ENCODE assay signal across 17 cellular contexts in the genomic region with DNA sequence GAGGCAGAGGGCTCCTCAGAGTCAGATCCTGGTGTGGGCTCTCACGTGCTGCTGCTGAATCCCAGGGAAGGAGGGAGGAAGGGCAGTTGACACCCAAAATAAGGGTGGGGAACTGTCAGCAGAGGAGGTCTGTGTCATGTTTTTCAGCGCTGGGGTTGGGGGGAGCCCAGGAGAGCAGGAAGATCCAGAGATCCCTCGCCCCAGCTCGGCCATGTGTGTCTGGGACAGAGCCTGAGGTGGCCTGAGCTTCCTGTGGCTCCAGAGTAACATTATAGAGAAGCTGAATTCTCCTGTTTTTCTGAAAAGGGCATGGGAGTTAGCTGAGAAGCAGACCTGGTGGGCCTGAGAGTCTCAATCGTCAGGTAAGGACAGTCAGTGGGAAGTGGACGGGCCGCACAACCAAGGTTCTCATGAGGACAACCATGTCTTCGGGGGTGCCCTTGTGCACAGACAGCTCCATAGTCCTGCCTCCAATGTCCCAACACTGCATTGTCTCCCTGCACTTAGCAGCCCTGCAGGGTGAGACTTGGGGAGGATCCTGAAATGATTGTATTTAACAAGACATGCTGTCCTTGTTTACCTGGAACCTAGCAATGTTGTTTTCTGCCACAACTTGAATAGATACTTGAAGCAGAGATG. TPM values are rescaled to one million over a fixed set of nuclear protein-coding genes. Genes with fewer than 3 reads are reported as not detected.
DNase-seq lines count a peak whose midpoint lies in the region; ATAC-seq, FAIRE-seq and TF ChIP-seq lines count a peak whose summit lies in the region.
"Had no signal": no experiment of that assay in that cellular context is flagged by ENCODE, and none has a peak within 500 bp of the region (broad histone marks: within the 10 kb centered on the region; RNA-seq: fewer than 3 reads in every experiment).

No MANE protein-coding gene starts in this region.

- no peaks in the 10 kb centered on the region for H3K9me1 ChIP-seq in endothelial cell of umbilical vein (replicated peaks; ENCODE audit: control insufficient read depth, extremely low read depth, insufficient read depth, low read length)

- H3K4me2 ChIP-seq in endothelial cell of umbilical vein (ENCODE audit: insufficient read depth, low read length), result no peak overlapping the region

- H3K9me3 Mint-ChIP-seq in stimulated activated naive B cell treated with anti-CD40 and anti-IgM and Interleukin-4, amounts not matched to agents 10 μg/mL and 1 μg/mL and 100 μg/mL, for 72 hours, result no peaks in the 10 kb centered on the region
- H3K9me3 Mint-ChIP-seq: activated naive CD8-positive, alpha-beta T cell treated with anti-CD3 and anti-CD28 coated beads, Interleukin-2, amount 50 U/mL, for 24 hours; activated T-helper 17 cell treated with anti-CD3 and anti-CD28 coated beads, Interleukin-2, amount 50 U/mL, for 72 hours had no signal

- no TSS peak for BruUV-seq in endothelial cell of umbilical vein (replicated peaks; lab: Mats Ljungman, UMichigan)

- no peak overlapping the region for H3K27ac ChIP-seq in heart left ventricle
- H3K27ac ChIP-seq in right atrium auricular region, result no peak overlapping the region
- H3K27ac ChIP-seq in HUES48 (ENCODE audit: low read depth, low read length), result peak overlapping the region; percentile 68
- H3K27ac ChIP-seq in endothelial cell of umbilical vein (ENCODE audit: insufficient read depth, low read depth, low read length), result no peak overlapping the region
- H3K27ac ChIP-seq: breast epithelium, GM23248, thyroid gland had no signal

- CTCF ChIA-PET in endothelial cell of umbilical vein (lab: Charles Lee), result interaction anchor here (0.9 kb wide), 1 partner anchor 152 kb away, joined by 3 read pairs; no protein-coding TSS in a partner anchor

- no peaks in the 10 kb centered on the region for H4K20me1 ChIP-seq in endothelial cell of umbilical vein (replicated peaks; ENCODE audit: control insufficient read depth, extremely low read depth, insufficient read depth, low read length)

- peaks cover 0 to 38% (median 27%) of the 10 kb centered on the region in 9 donors for H3K36me3 ChIP-seq in heart left ventricle
- H3K36me3 ChIP-seq in right atrium auricular region, result peaks cover 27% of the 10 kb centered on the region
- peaks cover 34% of the 10 kb centered on the region for H3K36me3 ChIP-seq in HUES48 (ENCODE audit: control insufficient read depth, insufficient read depth, low read length)
- peaks cover 0 to 4% of the 10 kb centered on the region in 2 experiments for H3K36me3 ChIP-seq in endothelial cell of umbilical vein (ENCODE audit: control insufficient read depth in 2 of 2, extremely low read depth in 1 of 2, insufficient read depth in 2 of 2, low read length in 2 of 2)
- H3K36me3 ChIP-seq: breast epithelium had no signal

- no peaks in the 10 kb centered on the region for H3K79me2 ChIP-seq in endothelial cell of umbilical vein (ENCODE audit: control insufficient read depth, insufficient read depth, low read length)

- H3K27ac Mint-ChIP-seq in stimulated activated naive B cell treated with anti-CD40 and anti-IgM and Interleukin-4, amounts not matched to agents 10 μg/mL and 1 μg/mL and 100 μg/mL, for 72 hours, result peak overlapping the region; percentile 57
- H3K27ac Mint-ChIP-seq: activated naive CD8-positive, alpha-beta T cell treated with anti-CD3 and anti-CD28 coated beads, Interleukin-2, amount 50 U/mL, for 24 hours; activated T-helper 17 cell treated with anti-CD3 and anti-CD28 coated beads, Interleukin-2, amount 50 U/mL, for 72 hours had no signal

- no peak overlapping the region for H2AFZ ChIP-seq in endothelial cell of umbilical vein (ENCODE audit: low read depth, low read length)
- H2AFZ ChIP-seq: GM23248 had no signal

- POLR2A ChIA-PET in endothelial cell of umbilical vein (lab: Charles Lee), result no interaction called here

- intact Hi-C loops in heart left ventricle (cut with DNase I), result no loop called here
- intact Hi-C loops in endothelial cell of umbilical vein (cut with micrococcal nuclease), result no loop called here

- DNase-seq in heart left ventricle (no peak), right atrium auricular region (ENCODE audit: low spot score) (no peak), endothelial cell of umbilical vein (ENCODE audit: low read depth, low spot score) (no peak), NCI-H187 (lab: John Stamatoyannopoulos, UW) (no peak), cerebellar nuclear complex (lab: John Stamatoyannopoulos, UW) (no peak)
- DNase-seq in stimulated activated naive B cell treated with anti-CD40 and anti-IgM and Interleukin-4, amounts not matched to agents 10 μg/mL and 1 μg/mL and 100 μg/mL, for 72 hours, result no peak
- DNase-seq: activated naive CD8-positive, alpha-beta T cell treated with anti-CD3 and anti-CD28 coated beads, Interleukin-2, amount 50 U/mL, for 24 hours; AML-193; GM23248; NCI-H1436; NCI-H774; thyroid gland had no signal

- H3K9me3 ChIP-seq in heart left ventricle, result no peaks in the 10 kb centered on the region
- H3K9me3 ChIP-seq in right atrium auricular region, result no peaks in the 10 kb centered on the region
- H3K9me3 ChIP-seq in HUES48 (ENCODE audit: control insufficient read depth, insufficient read depth, low read length), result no peaks in the 10 kb centered on the region
- no peaks in the 10 kb centered on the region for H3K9me3 ChIP-seq in endothelial cell of umbilical vein (replicated peaks; ENCODE audit: control insufficient read depth, insufficient read depth, low read length)
- H3K9me3 ChIP-seq: breast epithelium, thyroid gland had no signal

- peaks cover 0 to 8% of the 10 kb centered on the region in 2 donors for H3K27me3 Mint-ChIP-seq in stimulated activated naive B cell treated with anti-CD40 and anti-IgM and Interleukin-4, amounts not matched to agents 10 μg/mL and 1 μg/mL and 100 μg/mL, for 72 hours
- H3K27me3 Mint-ChIP-seq: activated naive CD8-positive, alpha-beta T cell treated with anti-CD3 and anti-CD28 coated beads, Interleukin-2, amount 50 U/mL, for 24 hours; activated T-helper 17 cell treated with anti-CD3 and anti-CD28 coated beads, Interleukin-2, amount 50 U/mL, for 72 hours had no signal

- TF ChIP-seq POLR2A in heart left ventricle (IDR thresholded peaks at IDR 0.05), result no peak
- peak; percentile 27 for TF ChIP-seq POLR2A in endothelial cell of umbilical vein (IDR thresholded peaks at IDR 0.05; ENCODE audit: low read depth, low read length)

- H3K27me3 ChIP-seq in heart left ventricle (no peaks in the 10 kb centered on the region), right atrium auricular region (no peaks in the 10 kb centered on the region), HUES48 (ENCODE audit: control insufficient read depth, insufficient read depth, low read length) (no peaks in the 10 kb centered on the region), endothelial cell of umbilical vein (ENCODE audit: control insufficient read depth in 2 of 2, insufficient read depth in 2 of 2, low read length in 2 of 2) (no peaks in the 10 kb centered on the region)
- H3K27me3 ChIP-seq: breast epithelium, thyroid gland had no signal

- no peak overlapping the region for H3K9ac ChIP-seq in HUES48 (ENCODE audit: low read depth, low read length)
- H3K9ac ChIP-seq in endothelial cell of umbilical vein (replicated peaks; ENCODE audit: extremely low read depth, insufficient read depth, low read length), result no peak overlapping the region
- H3K9ac ChIP-seq: GM23248 had no signal

- FAIRE-seq in endothelial cell of umbilical vein (lab: Jason Lieb, UNC), result no peak
- FAIRE-seq: frontal cortex, HTR-8/SVneo had no signal

- peaks cover 8 to 31% of the 10 kb centered on the region in 2 donors for H3K36me3 Mint-ChIP-seq in stimulated activated naive B cell treated with anti-CD40 and anti-IgM and Interleukin-4, amounts not matched to agents 10 μg/mL and 1 μg/mL and 100 μg/mL, for 72 hours

- H3K4me1 Mint-ChIP-seq in stimulated activated naive B cell treated with anti-CD40 and anti-IgM and Interleukin-4, amounts not matched to agents 10 μg/mL and 1 μg/mL and 100 μg/mL, for 72 hours, result no peaks in the 10 kb centered on the region
- H3K4me1 Mint-ChIP-seq: activated naive CD8-positive, alpha-beta T cell treated with anti-CD3 and anti-CD28 coated beads, Interleukin-2, amount 50 U/mL, for 24 hours; activated T-helper 17 cell treated with anti-CD3 and anti-CD28 coated beads, Interleukin-2, amount 50 U/mL, for 72 hours had no signal

- H3K4me3 ChIP-seq in heart left ventricle (no peak overlapping the region), right atrium auricular region (no peak overlapping the region), HUES48 (ENCODE audit: low read depth, low read length) (no peak overlapping the region), endothelial cell of umbilical vein (replicated peaks in 1 of 3; ENCODE audit: insufficient read depth in 1 of 3, low read depth in 1 of 3, low read length in 3 of 3) (no peak overlapping the region)
- H3K4me3 ChIP-seq: breast epithelium, GM23248, thyroid gland had no signal

- H3K4me3 Mint-ChIP-seq in stimulated activated naive B cell treated with anti-CD40 and anti-IgM and Interleukin-4, amounts not matched to agents 10 μg/mL and 1 μg/mL and 100 μg/mL, for 72 hours, result no peak overlapping the region
- H3K4me3 Mint-ChIP-seq: activated naive CD8-positive, alpha-beta T cell treated with anti-CD3 and anti-CD28 coated beads, Interleukin-2, amount 50 U/mL, for 24 hours; activated T-helper 17 cell treated with anti-CD3 and anti-CD28 coated beads, Interleukin-2, amount 50 U/mL, for 72 hours had no signal

- peak in 3 of 4 donors; percentile 22 to 55 (median 53) for ATAC-seq in heart left ventricle
- no peak for ATAC-seq in stimulated activated naive B cell treated with anti-CD40 and anti-IgM and Interleukin-4, amounts not matched to agents 10 μg/mL and 1 μg/mL and 100 μg/mL, for 72 hours (replicated peaks)
- ATAC-seq: activated naive CD8-positive, alpha-beta T cell treated with anti-CD3 and anti-CD28 coated beads, Interleukin-2, amount 50 U/mL, for 24 hours; activated T-helper 17 cell treated with anti-CD3 and anti-CD28 coated beads, Interleukin-2, amount 50 U/mL, for 72 hours had no signal

- dilution Hi-C loops in endothelial cell of umbilical vein (cut with MboI; ENCODE audit: extremely low pct_ligation_motif_present, low sequenced_read_pairs), result no loop called here

- TF ChIP-seq CTCF in heart left ventricle (IDR thresholded peaks at IDR 0.05) (no peak), right atrium auricular region (IDR thresholded peaks at IDR 0.05) (no peak), endothelial cell of umbilical vein (IDR thresholded peaks at IDR 0.05; ENCODE audit: extremely low read depth in 1 of 2, insufficient read depth in 1 of 2, low read depth in 1 of 2, low read length in 2 of 2) (no peak)

- 84 to 86% (median 85%) methylated on average over 8 of the region's 8 CpGs for WGBS in heart left ventricle, 4 donors

- H3K4me1 ChIP-seq in heart left ventricle, result no peaks in the 10 kb centered on the region
- no peaks in the 10 kb centered on the region for H3K4me1 ChIP-seq in right atrium auricular region
- peaks cover 3% of the 10 kb centered on the region; the same call in 1 of the 2 replicates for H3K4me1 ChIP-seq in HUES48 (ENCODE audit: control insufficient read depth, insufficient read depth, low read length)
- no peaks in the 10 kb centered on the region for H3K4me1 ChIP-seq in endothelial cell of umbilical vein (ENCODE audit: control insufficient read depth, extremely low read depth, insufficient read depth, low read length)
- H3K4me1 ChIP-seq: breast epithelium had no signal

RNA-seq across cellular contexts. Expression of a gene that starts 18.4 kb away (rescaled TPM):
- total RNA-seq in heart left ventricle, result 10 to 100 TPM in 2 of 9 donors, 1 to 10 TPM in 7; 4.7 to 15.9 (median 7.1) TPM
- 1 to 10 TPM; 2.3 to 7.8 TPM for polyA plus RNA-seq in heart left ventricle
- total RNA-seq in right atrium auricular region, result 10 to 100 TPM in 1 of 2 donors, 1 to 10 TPM in 1; 6.6 to 14.3 TPM
- 41.9 and 50.2 TPM in 2 replicates for total RNA-seq in endothelial cell of umbilical vein
- polyA plus RNA-seq in endothelial cell of umbilical vein, result 21.5 and 38.6 TPM in 2 replicates
- polyA plus RNA-seq in endothelial cell of umbilical vein (2011; cell fraction: cytosol; rRNA removed), result 32.4 and 35.7 TPM in 2 replicates
- 19.1 and 27.0 TPM in 2 replicates for polyA plus RNA-seq in endothelial cell of umbilical vein (2011; cell fraction: nucleus; rRNA removed)
- 29.0 and 36.5 TPM in 2 replicates for polyA plus RNA-seq in endothelial cell of umbilical vein (2012)
- polyA minus RNA-seq in endothelial cell of umbilical vein, result 21.2 and 22.3 TPM in 2 replicates
- polyA minus RNA-seq in endothelial cell of umbilical vein (2011; cell fraction: cytosol; rRNA and poly(A)+ RNA removed), result 118 TPM
- polyA minus RNA-seq in endothelial cell of umbilical vein (2011; cell fraction: nucleus; rRNA and poly(A)+ RNA removed), result 6.8 and 10.1 TPM in 2 replicates

Comparison
In these comparisons a context has a peak if more than half of its experiments do, and no peak if none do; other contexts are left out.
1. ATAC-seq: peak in heart left ventricle (3 of 4); none in stimulated activated naive B cell treated with anti-CD40 and anti-IgM and Interleukin-4, amounts not matched to agents 10 μg/mL and 1 μg/mL and 100 μg/mL, for 72 hours (0 of 2).